1 cellular context compared by ENCODE assay signal in genomic region chr15:92886815-92887214, GRCh38.
TF ChIP-seq lines count a peak whose summit lies in the region.

No MANE protein-coding gene starts in this region.

TF ChIP-seq in A549, 52 proteins besides CTCF, POLR2A, EP300 and RAD21 (continued from another document):
- TF ChIP-seq ELK1 (IDR thresholded peaks at IDR 0.05; ENCODE audit: low read depth, low read length) (no peak), HES2 (IDR thresholded peaks at IDR 0.05) (no peak), TP53 (CRISPR knock-in tag; IDR thresholded peaks at IDR 0.05) (no peak), FOXS1 (CRISPR knock-in tag; IDR thresholded peaks at IDR 0.05) (no peak), HEYL (CRISPR knock-in tag; IDR thresholded peaks at IDR 0.05) (no peak), MAFK (IDR thresholded peaks at IDR 0.05; ENCODE audit: partially characterized antibody) (no peak), TFCP2L1 (CRISPR knock-in tag; IDR thresholded peaks at IDR 0.05) (no peak), NPAS2 (CRISPR knock-in tag; IDR thresholded peaks at IDR 0.05; ENCODE audit: borderline replicate concordance) (peak; percentile 6; the same call in 1 of the 2 replicates), ESRRA (IDR thresholded peaks at IDR 0.05; ENCODE audit: borderline replicate concordance, low read length) (no peak), PHF8 (IDR thresholded peaks at IDR 0.05; ENCODE audit: borderline replicate concordance, low read depth) (no peak), HOXA7 (CRISPR knock-in tag; IDR thresholded peaks at IDR 0.05) (peak; percentile 71; the same call in 1 of the 2 replicates), PBX3 (IDR thresholded peaks at IDR 0.05) (no peak), ZFP36 (IDR thresholded peaks at IDR 0.05; ENCODE audit: borderline replicate concordance, partially characterized antibody) (no peak), POLR2AphosphoS2 (conservative IDR thresholded peaks at IDR 0.05; ENCODE audit: low read length) (no peak), USF2 (IDR thresholded peaks at IDR 0.05) (no peak), CEBPB (IDR thresholded peaks at IDR 0.05) (no peak), JUNB (IDR thresholded peaks at IDR 0.05) (no peak), FOSL2 (IDR thresholded peaks at IDR 0.05) (no peak), FOSL2 (CRISPR knock-in tag; IDR thresholded peaks at IDR 0.05) (no peak), HOXB13 (CRISPR knock-in tag; IDR thresholded peaks at IDR 0.05; ENCODE audit: low read depth) (no peak), RARB (CRISPR knock-in tag; IDR thresholded peaks at IDR 0.05) (0 out of 2 replicates have a peak, but pooled peaks have one; percentile 35), BCL3 (IDR thresholded peaks at IDR 0.05) (no peak), CBX8 (IDR thresholded peaks at IDR 0.05) (no peak), HMGXB4 (CRISPR knock-in tag; IDR thresholded peaks at IDR 0.05; ENCODE audit: borderline replicate concordance) (no peak; the same call in 1 of the 2 replicates), KDM5A (IDR thresholded peaks at IDR 0.05) (no peak), GATA3 (IDR thresholded peaks at IDR 0.05; ENCODE audit: borderline replicate concordance) (no peak), JUN (IDR thresholded peaks at IDR 0.05) (no peak), CHD4 (IDR thresholded peaks at IDR 0.05; ENCODE audit: borderline replicate concordance) (no peak)
TF ChIP-seq in A549: peak in this region for 4.
